ENCODE assay signal across 8 cellular contexts in genomic region chr2:237966565-237967462, GRCh38. TPM values are rescaled to one million over a fixed set of nuclear protein-coding genes. Genes with fewer than 3 reads are reported as not detected.
DNase-seq lines count a peak whose midpoint lies in the region; ATAC-seq lines count a peak whose summit lies in the region.

A gene with protein sequence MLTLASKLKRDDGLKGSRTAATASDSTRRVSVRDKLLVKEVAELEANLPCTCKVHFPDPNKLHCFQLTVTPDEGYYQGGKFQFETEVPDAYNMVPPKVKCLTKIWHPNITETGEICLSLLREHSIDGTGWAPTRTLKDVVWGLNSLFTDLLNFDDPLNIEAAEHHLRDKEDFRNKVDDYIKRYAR (plus strand): TSS chr2:237967014. CDS start chr2:237973108, 6,094 bp downstream.

- H3K36me3 ChIP-seq in CD8-positive, alpha-beta memory T cell (ENCODE audit: insufficient read depth, low read length): no peaks in the 10 kb centered on the region

- no peaks in the 10 kb centered on the region for H3K27me3 ChIP-seq in CD8-positive, alpha-beta memory T cell (ENCODE audit: insufficient read depth, low read length, poor library complexity, severe bottlenecking)

- POLR2A ChIA-PET in CD8-positive, alpha-beta memory T cell (lab: Charles Lee): no interaction called here
- POLR2A ChIA-PET in activated CD8-positive, alpha-beta memory T cell treated with anti-CD3 and anti-CD28 coated beads for 36 hours (lab: Charles Lee): no interaction called here

- peak within 1 kb of the TSS; percentile 74 to 98 (median 90) for H3K27ac Mint-ChIP-seq in CD8-positive, alpha-beta memory T cell
- peak within 1 kb of the TSS; percentile 74 to 75 for H3K27ac Mint-ChIP-seq in effector memory CD8-positive, alpha-beta T cell
- H3K27ac Mint-ChIP-seq in memory B cell: peak within 1 kb of the TSS; percentile 64

- peaks cover 8% of the 10 kb centered on the region for H3K9me3 ChIP-seq in CD8-positive, alpha-beta memory T cell (ENCODE audit: low read length)

- peaks cover 3 to 12% (median 10%) of the 10 kb centered on the region in 5 donors for H3K9me3 Mint-ChIP-seq in CD8-positive, alpha-beta memory T cell
- H3K9me3 Mint-ChIP-seq in effector memory CD8-positive, alpha-beta T cell: peaks cover 2 to 8% of the 10 kb centered on the region in 2 donors
- peaks cover 4% of the 10 kb centered on the region for H3K9me3 Mint-ChIP-seq in memory B cell

- peaks cover 37 to 43% (median 37%) of the 10 kb centered on the region in 3 donors for H3K4me1 Mint-ChIP-seq in CD8-positive, alpha-beta memory T cell
- peaks cover 39 to 44% of the 10 kb centered on the region in 2 donors for H3K4me1 Mint-ChIP-seq in effector memory CD8-positive, alpha-beta T cell (ENCODE audit: low read depth in 2 of 2)
- H3K4me1 Mint-ChIP-seq in memory B cell: peaks cover 22% of the 10 kb centered on the region

- ATAC-seq in GM19467 (IDR thresholded peaks at IDR 0.05; ENCODE audit: unreplicated experiment) (peak; percentile 95), memory B cell (ENCODE audit: low read depth) (peak; percentile 90)
- ATAC-seq in effector memory CD8-positive, alpha-beta T cell (replicated peaks): peak; percentile 95

- peak within 1 kb of the TSS; percentile 83 to 96 (median 90) for H3K4me3 Mint-ChIP-seq in CD8-positive, alpha-beta memory T cell
- H3K4me3 Mint-ChIP-seq in effector memory CD8-positive, alpha-beta T cell: peak within 1 kb of the TSS; percentile 87 to 88
- peak within 1 kb of the TSS; percentile 83 for H3K4me3 Mint-ChIP-seq in memory B cell

- H3K27ac ChIP-seq in CD8-positive, alpha-beta memory T cell (ENCODE audit: low read depth, low read length): peak within 1 kb of the TSS; percentile 58

- peaks cover 0 to 8% (median 7%) of the 10 kb centered on the region in 3 donors for H3K36me3 Mint-ChIP-seq in CD8-positive, alpha-beta memory T cell
- H3K36me3 Mint-ChIP-seq in effector memory CD8-positive, alpha-beta T cell (ENCODE audit: insufficient read depth): peaks cover 7% of the 10 kb centered on the region
- H3K36me3 Mint-ChIP-seq in memory B cell: no peaks in the 10 kb centered on the region

- CTCF ChIA-PET in CD8-positive, alpha-beta memory T cell (lab: Charles Lee): no interaction called here
- CTCF ChIA-PET in activated CD8-positive, alpha-beta memory T cell treated with anti-CD3 and anti-CD28 coated beads for 36 hours (lab: Charles Lee): no interaction called here

- peak within 1 kb of the TSS; percentile 93 for H3K4me3 ChIP-seq in CD8-positive, alpha-beta memory T cell (ENCODE audit: low read length)

- peak; percentile 95 to 97 (median 97) for DNase-seq in CD8-positive, alpha-beta memory T cell
- DNase-seq in HS-27A (ENCODE audit: low read depth) (peak; percentile 24), NK-92 (lab: John Stamatoyannopoulos, UW; ENCODE audit: unreplicated experiment) (peak; percentile 71), memory B cell (ENCODE audit: low spot score in 2 of 2) (peak; percentile 97 to 98)
- peak; percentile 96 to 98 (median 97) for DNase-seq in effector memory CD8-positive, alpha-beta T cell
- DNase-seq in stimulated activated CD8-positive, alpha-beta memory T cell treated with anti-CD3 and anti-CD28 coated beads, Interleukin-12 subunit alpha, Interleukin-12 subunit beta, amount 100 ng/mL, for 24 hours (ENCODE audit: extremely low read depth): peak; percentile 94

- peaks cover 47% of the 10 kb centered on the region for H3K4me1 ChIP-seq in CD8-positive, alpha-beta memory T cell (ENCODE audit: insufficient read depth, low read length)

- H3K27me3 Mint-ChIP-seq in CD8-positive, alpha-beta memory T cell: peaks cover 0 to 2% of the 10 kb centered on the region in 2 donors
- no peaks in the 10 kb centered on the region for H3K27me3 Mint-ChIP-seq in effector memory CD8-positive, alpha-beta T cell
- H3K27me3 Mint-ChIP-seq in memory B cell: no peaks in the 10 kb centered on the region

RNA-seq across cellular contexts. Expression of the gene that starts here (rescaled TPM):
- total RNA-seq in CD8-positive, alpha-beta memory T cell: 10 to 100 TPM; 65.8 to 68.8 TPM
- polyA plus RNA-seq in CD8-positive, alpha-beta memory T cell: 70.7 TPM
- 10 to 100 TPM; 63.7 to 64.5 TPM for total RNA-seq in activated CD8-positive, alpha-beta memory T cell treated with anti-CD3 and anti-CD28 coated beads for 36 hours

Comparison
In these comparisons a context has a peak if more than half of its experiments do, and no peak if none do; other contexts are left out.
1. Peak in every context shown above with its lines: DNase-seq, ATAC-seq, H3K4me3 ChIP-seq and H3K27ac ChIP-seq.
2. DNase-seq: peak in every context shown above with its lines; median percentile 98 in memory B cell; 97 in CD8-positive, alpha-beta memory T cell; 97 in effector memory CD8-positive, alpha-beta T cell; 94 in stimulated activated CD8-positive, alpha-beta memory T cell treated with anti-CD3 and anti-CD28 coated beads, Interleukin-12 subunit alpha, Interleukin-12 subunit beta, amount 100 ng/mL, for 24 hours; 71 in NK-92; 24 in HS-27A.